Comparison of ENCODE assay signal across 29 cellular contexts in genomic region chr9:107437716-107438115, GRCh38. TPM values are rescaled to one million over a fixed set of nuclear protein-coding genes. Genes with fewer than 3 reads are reported as not detected.
"Had no signal": no experiment of that assay in that cellular context is flagged by ENCODE, and none has a peak within 500 bp of the region (broad histone marks: within the 10 kb centered on the region; RNA-seq: fewer than 3 reads in every experiment).

No MANE protein-coding gene starts in this region.

- H3K27me3 Mint-ChIP-seq: activated CD4-positive, alpha-beta memory T cell treated with anti-CD3 and anti-CD28 coated beads, Interleukin-2, amount 10 ng/mL, durations not matched to agents 7 days and 5 days; activated CD4-positive, alpha-beta T cell treated with anti-CD3 and anti-CD28 coated beads, Interleukin-2, amount 10 ng/mL, durations not matched to agents 7 days and 5 days had no signal

- H3K9me3 ChIP-seq: esophagus muscularis mucosa, heart left ventricle, psoas muscle, stomach, tibial artery had no signal

- H3K4me2 ChIP-seq: smooth muscle cell had no signal

- H3K4me1 ChIP-seq: esophagus muscularis mucosa, foreskin keratinocyte, heart left ventricle, parathyroid adenoma, psoas muscle, tibial artery had no signal

- H3K79me2 ChIP-seq: parathyroid adenoma had no signal

- H3K4me3 Mint-ChIP-seq: activated CD4-positive, alpha-beta memory T cell treated with anti-CD3 and anti-CD28 coated beads, Interleukin-2, amount 10 ng/mL, durations not matched to agents 7 days and 5 days; activated CD4-positive, alpha-beta T cell treated with anti-CD3 and anti-CD28 coated beads, Interleukin-2, amount 10 ng/mL, durations not matched to agents 7 days and 5 days; activated T-cell treated with anti-CD3 and anti-CD28 coated beads, Interleukin-2, amount 50 U/mL, for 24 hours; effector memory CD8-positive, alpha-beta T cell; naive thymus-derived CD4-positive, alpha-beta T cell; neural crest cell; stimulated activated naive B cell treated with anti-CD40 and anti-IgM and Interleukin-4, amounts not matched to agents 10 μg/mL and 1 μg/mL and 100 μg/mL, for 72 hours; T-helper 1 cell treated with Interleukin-12 subunit alpha and Interleukin-12 subunit beta and Interleukin-4 antibody, amounts not matched to agents 30 μg/mL and 1 μg/mL, for 36 hours had no signal

- H3K27me3 ChIP-seq: brain microvascular endothelial cell, esophagus muscularis mucosa, foreskin keratinocyte, heart left ventricle, stomach, tibial artery had no signal

- H3K9ac ChIP-seq: parathyroid adenoma had no signal

- H3K9me3 Mint-ChIP-seq: activated CD4-positive, alpha-beta memory T cell treated with anti-CD3 and anti-CD28 coated beads, Interleukin-2, amount 10 ng/mL, durations not matched to agents 7 days and 5 days; activated CD4-positive, alpha-beta T cell treated with anti-CD3 and anti-CD28 coated beads, Interleukin-2, amount 10 ng/mL, durations not matched to agents 7 days and 5 days; activated T-cell treated with anti-CD3 and anti-CD28 coated beads, Interleukin-2, amount 50 U/mL, for 24 hours; effector memory CD8-positive, alpha-beta T cell; neural crest cell; stimulated activated naive B cell treated with anti-CD40 and anti-IgM and Interleukin-4, amounts not matched to agents 10 μg/mL and 1 μg/mL and 100 μg/mL, for 72 hours; T-helper 1 cell treated with Interleukin-12 subunit alpha and Interleukin-12 subunit beta and Interleukin-4 antibody, amounts not matched to agents 30 μg/mL and 1 μg/mL, for 36 hours had no signal

- H3K4me3 ChIP-seq: coronary artery, esophagus muscularis mucosa, heart left ventricle, psoas muscle, smooth muscle cell, stomach, tibial artery had no signal

- H3K27ac Mint-ChIP-seq: activated CD4-positive, alpha-beta memory T cell treated with anti-CD3 and anti-CD28 coated beads, Interleukin-2, amount 10 ng/mL, durations not matched to agents 7 days and 5 days; activated CD4-positive, alpha-beta T cell treated with anti-CD3 and anti-CD28 coated beads, Interleukin-2, amount 10 ng/mL, durations not matched to agents 7 days and 5 days; activated T-cell treated with anti-CD3 and anti-CD28 coated beads, Interleukin-2, amount 50 U/mL, for 24 hours; effector memory CD8-positive, alpha-beta T cell; naive thymus-derived CD4-positive, alpha-beta T cell; stimulated activated naive B cell treated with anti-CD40 and anti-IgM and Interleukin-4, amounts not matched to agents 10 μg/mL and 1 μg/mL and 100 μg/mL, for 72 hours; T-helper 1 cell treated with Interleukin-12 subunit alpha and Interleukin-12 subunit beta and Interleukin-4 antibody, amounts not matched to agents 30 μg/mL and 1 μg/mL, for 36 hours had no signal

- H2AFZ ChIP-seq: parathyroid adenoma had no signal

- H3K36me3 ChIP-seq: brain microvascular endothelial cell, esophagus muscularis mucosa, heart left ventricle, stomach, tibial artery had no signal

- H3K4me1 Mint-ChIP-seq: activated CD4-positive, alpha-beta memory T cell treated with anti-CD3 and anti-CD28 coated beads, Interleukin-2, amount 10 ng/mL, durations not matched to agents 7 days and 5 days; activated CD4-positive, alpha-beta T cell treated with anti-CD3 and anti-CD28 coated beads, Interleukin-2, amount 10 ng/mL, durations not matched to agents 7 days and 5 days; naive thymus-derived CD4-positive, alpha-beta T cell; stimulated activated naive B cell treated with anti-CD40 and anti-IgM and Interleukin-4, amounts not matched to agents 10 μg/mL and 1 μg/mL and 100 μg/mL, for 72 hours had no signal

- H3K36me3 Mint-ChIP-seq: naive thymus-derived CD4-positive, alpha-beta T cell; stimulated activated naive B cell treated with anti-CD40 and anti-IgM and Interleukin-4, amounts not matched to agents 10 μg/mL and 1 μg/mL and 100 μg/mL, for 72 hours had no signal

- ATAC-seq: effector memory CD8-positive, alpha-beta T cell; foreskin keratinocyte; heart left ventricle; left ventricle myocardium superior; naive thymus-derived CD4-positive, alpha-beta T cell; psoas muscle; stimulated activated naive B cell treated with anti-CD40 and anti-IgM and Interleukin-4, amounts not matched to agents 10 μg/mL and 1 μg/mL and 100 μg/mL, for 72 hours had no signal

- DNase-seq: activated CD4-positive, alpha-beta memory T cell treated with anti-CD3 and anti-CD28 coated beads, Interleukin-2, amount 10 ng/mL, durations not matched to agents 7 days and 5 days; activated CD4-positive, alpha-beta T cell treated with anti-CD3 and anti-CD28 coated beads for 1 hour; activated CD4-positive, alpha-beta T cell treated with anti-CD3 and anti-CD28 coated beads, Interleukin-2, amount 10 ng/mL, durations not matched to agents 7 days and 5 days; activated CD8-positive, alpha-beta memory T cell treated with anti-CD3 and anti-CD28 coated beads, Interleukin-2, amount 50 U/mL, for 48 hours; activated gamma-delta T cell treated with Interleukin-2 at 50 U/mL for 16 hours; activated naive CD4-positive, alpha-beta T cell treated with anti-CD3 and anti-CD28 coated beads, Interleukin-2, amount 50 U/mL, for 16 hours; activated T-cell treated with anti-CD3 and anti-CD28 coated beads, Interleukin-2, amount 50 U/mL, for 24 hours; amniotic stem cell; brain microvascular endothelial cell; effector memory CD8-positive, alpha-beta T cell; foreskin keratinocyte; heart left ventricle; left ventricle myocardium superior; midbrain; naive thymus-derived CD4-positive, alpha-beta T cell; occipital lobe; psoas muscle; stimulated activated CD4-positive, alpha-beta T cell treated with anti-CD3 and anti-CD28 coated beads, Interleukin-15, amount 100 ng/mL, for 24 hours; stimulated activated CD4-positive, alpha-beta T cell treated with anti-CD3 and anti-CD28 coated beads, Interleukin-2, amount 100 ng/mL, for 24 hours; stimulated activated naive B cell treated with anti-CD40 and anti-IgM and Interleukin-4, amounts not matched to agents 10 μg/mL and 1 μg/mL and 100 μg/mL, for 72 hours; stomach; T-helper 9 cell; tibial artery had no signal

- H3K27ac ChIP-seq: brain microvascular endothelial cell, coronary artery, esophagus muscularis mucosa, foreskin keratinocyte, heart left ventricle, parathyroid adenoma, psoas muscle, stomach, tibial artery had no signal

RNA-seq across cellular contexts. Expression of gene KLF4, which starts 51.9 kb away (rescaled TPM):
- total RNA-seq: neural crest cell had no signal
- polyA plus RNA-seq: naive thymus-derived CD4-positive, alpha-beta T cell had no signal
